1 cellular context compared by ENCODE assay signal in genomic region chr1:247007511-247008405, GRCh38.
TF ChIP-seq lines count a peak whose summit lies in the region.

Gene ZNF695 (minus strand): TSS chr1:247008057. CDS start chr1:247007908, 149 bp downstream.

TF ChIP-seq in H1, 55 proteins besides CTCF, POLR2A, EP300 and RAD21 (continued from another document):
- no peak for TF ChIP-seq BCL11A (IDR thresholded peaks at IDR 0.05; ENCODE audit: low read depth in 2 of 2, low read length in 2 of 2)
- no peak for TF ChIP-seq SIRT6 (IDR thresholded peaks at IDR 0.05; ENCODE audit: low read length)
- no peak for TF ChIP-seq MAX (IDR thresholded peaks at IDR 0.05)
- peak; percentile 84 for TF ChIP-seq CHD2 (IDR thresholded peaks at IDR 0.05; ENCODE audit: low read length)
- no peak for TF ChIP-seq BACH1 (IDR thresholded peaks at IDR 0.05; ENCODE audit: low read length)
- TF ChIP-seq KDM5A (IDR thresholded peaks at IDR 0.05; ENCODE audit: low read length): no peak
- no peak for TF ChIP-seq YY1 (IDR thresholded peaks at IDR 0.05; ENCODE audit: low read depth, low read length)
- no peak for TF ChIP-seq ZNF274 (IDR thresholded peaks at IDR 0.05; ENCODE audit: borderline replicate concordance, extremely low read depth, low read length)
- TF ChIP-seq TEAD4 (IDR thresholded peaks at IDR 0.05; ENCODE audit: low read depth, low read length): 0 out of 2 replicates have a peak, but pooled peaks have one; percentile 55
- TF ChIP-seq CHD1 (IDR thresholded peaks at IDR 0.05; ENCODE audit: low read depth, low read length): no peak
- TF ChIP-seq CEBPB (IDR thresholded peaks at IDR 0.05; ENCODE audit: low read depth, low read length): no peak
- no peak for TF ChIP-seq NANOG (IDR thresholded peaks at IDR 0.05; ENCODE audit: insufficient read depth, low read depth, low read length, poor library complexity, severe bottlenecking)
- TF ChIP-seq SIX5 (IDR thresholded peaks at IDR 0.05; ENCODE audit: low read depth, low read length): no peak
- TF ChIP-seq FOSL1 (IDR thresholded peaks at IDR 0.05; ENCODE audit: insufficient read depth, low read depth, low read length): no peak
- no peak for TF ChIP-seq CHD7 (IDR thresholded peaks at IDR 0.05; ENCODE audit: insufficient replicate concordance, low read length)
- no peak for TF ChIP-seq CTBP2 (IDR thresholded peaks at IDR 0.05; ENCODE audit: borderline replicate concordance, insufficient read depth, insufficient read length, low read length)
- peak; percentile 82 for TF ChIP-seq SP4 (IDR thresholded peaks at IDR 0.05; ENCODE audit: low read length)
- no peak for TF ChIP-seq CREB1 (IDR thresholded peaks at IDR 0.05)
- no peak for TF ChIP-seq GTF2F1 (IDR thresholded peaks at IDR 0.05; ENCODE audit: borderline replicate concordance, low read depth, low read length)
- no peak for TF ChIP-seq CBX8 (IDR thresholded peaks at IDR 0.05; ENCODE audit: borderline replicate concordance, low read depth, low read length)
- TF ChIP-seq HDAC6 (IDR thresholded peaks at IDR 0.05; ENCODE audit: low read depth, low read length): no peak
- no peak for TF ChIP-seq EZH2 (IDR thresholded peaks at IDR 0.05; ENCODE audit: low read depth, low read length, severe bottlenecking)
- no peak for TF ChIP-seq POU5F1 (IDR thresholded peaks at IDR 0.05; ENCODE audit: low read depth, low read length)
- no peak for TF ChIP-seq RFX5 (IDR thresholded peaks at IDR 0.05; ENCODE audit: borderline replicate concordance, low read depth, low read length)
- no peak for TF ChIP-seq USF2 (IDR thresholded peaks at IDR 0.05; ENCODE audit: low read length)
- no peak for TF ChIP-seq SAP30 (IDR thresholded peaks at IDR 0.05; ENCODE audit: insufficient read depth, insufficient replicate concordance, low read length)
- TF ChIP-seq KDM4A (IDR thresholded peaks at IDR 0.05; ENCODE audit: low read depth, low read length, severe bottlenecking): peak; percentile 88
- no peak for TF ChIP-seq EGR1 (IDR thresholded peaks at IDR 0.05; ENCODE audit: borderline replicate concordance, low read depth, low read length)
- TF ChIP-seq KDM1A (IDR thresholded peaks at IDR 0.05; ENCODE audit: borderline replicate concordance, low read length): no peak
- TF ChIP-seq NRF1 (IDR thresholded peaks at IDR 0.05; ENCODE audit: low read depth, low read length): no peak
- TF ChIP-seq SP1 (IDR thresholded peaks at IDR 0.05; ENCODE audit: low read depth, low read length): peak; percentile 97
- TF ChIP-seq, protein P1, sequence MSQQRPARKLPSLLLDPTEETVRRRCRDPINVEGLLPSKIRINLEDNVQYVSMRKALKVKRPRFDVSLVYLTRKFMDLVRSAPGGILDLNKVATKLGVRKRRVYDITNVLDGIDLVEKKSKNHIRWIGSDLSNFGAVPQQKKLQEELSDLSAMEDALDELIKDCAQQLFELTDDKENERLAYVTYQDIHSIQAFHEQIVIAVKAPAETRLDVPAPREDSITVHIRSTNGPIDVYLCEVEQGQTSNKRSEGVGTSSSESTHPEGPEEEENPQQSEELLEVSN (IDR thresholded peaks at IDR 0.05): no peak
- TF ChIP-seq ASH2L (IDR thresholded peaks at IDR 0.05; ENCODE audit: low read length): peak; percentile 36
- peak; percentile 88 for TF ChIP-seq PHF8 (conservative IDR thresholded peaks at IDR 0.05; ENCODE audit: low read depth, low read length)
